ENCODE assay signal across 9 cellular contexts in genomic region chr3:122890077-122890484, GRCh38.
DNase-seq lines count a peak whose midpoint lies in the region; TF ChIP-seq lines count a peak whose summit lies in the region.
"Had no signal": no experiment of that assay in that cellular context is flagged by ENCODE, and none has a peak within 500 bp of the region (broad histone marks: within the 10 kb centered on the region; RNA-seq: fewer than 3 reads in every experiment).

No MANE protein-coding gene starts in this region.

- H2AFZ ChIP-seq in smooth muscle cell (ENCODE audit: low read depth), result no peak overlapping the region

- H3K36me3 ChIP-seq in smooth muscle cell (ENCODE audit: low read depth), result no peaks in the 10 kb centered on the region

- H3K27me3 ChIP-seq in smooth muscle cell (ENCODE audit: low read depth), result peaks cover 2% of the 10 kb centered on the region

- H3F3A ChIP-seq in smooth muscle cell (ENCODE audit: low read depth), result no peaks in the 10 kb centered on the region

- no peaks in the 10 kb centered on the region for H3K79me2 ChIP-seq in smooth muscle cell (ENCODE audit: low read depth)

- WGBS in smooth muscle cell (ENCODE audit: low lambda C conversion rate), result 38% methylated on average over 4 of the region's 4 CpGs

- DNase-seq in activated T-cell treated with anti-CD3 and anti-CD28 coated beads for 48 hours (ENCODE audit: low read depth) (peak; percentile 7), activated T-cell treated with anti-CD3 and anti-CD28 coated beads for 4 hours (no peak), HPDE6-E6E7 (ENCODE audit: extremely low spot score) (peak; percentile 95), dedifferentiated amniotic fluid mesenchymal stem cell (ENCODE audit: extremely low spot score) (peak; percentile 59), middle frontal gyrus (ENCODE audit: extremely low spot score, low spot score) (peak; percentile 52), smooth muscle cell (lab: John Stamatoyannopoulos, UW; ENCODE audit: unreplicated experiment) (no peak), NCI-H2227 (lab: John Stamatoyannopoulos, UW; ENCODE audit: unreplicated experiment) (no peak), NK-92 (lab: John Stamatoyannopoulos, UW; ENCODE audit: unreplicated experiment) (no peak)

- H3K4me1 ChIP-seq in smooth muscle cell (ENCODE audit: low read depth), result peaks cover 10% of the 10 kb centered on the region

- TF ChIP-seq CTCF in smooth muscle cell (IDR thresholded peaks at IDR 0.05; ENCODE audit: borderline replicate concordance, insufficient read depth, poor library complexity, severe bottlenecking), result no peak

- no peak overlapping the region for H3K9ac ChIP-seq in smooth muscle cell (ENCODE audit: low read depth)

- H3K4me3 ChIP-seq in smooth muscle cell, result no peak overlapping the region
- H3K4me3 ChIP-seq: skin epidermis had no signal

- no peak overlapping the region for H3K27ac ChIP-seq in smooth muscle cell (ENCODE audit: low read depth)
- H3K27ac ChIP-seq: skin epidermis had no signal

- no peaks in the 10 kb centered on the region for H3K9me3 ChIP-seq in smooth muscle cell (replicated peaks; ENCODE audit: low read depth)

- H4K20me1 ChIP-seq in smooth muscle cell (ENCODE audit: low read depth), result no peaks in the 10 kb centered on the region

- no peak overlapping the region for H3K4me2 ChIP-seq in smooth muscle cell

Comparison
In these comparisons a context has a peak if more than half of its experiments do, and no peak if none do; other contexts are left out.
1. DNase-seq: peak in activated T-cell treated with anti-CD3 and anti-CD28 coated beads for 48 hours (single experiment), HPDE6-E6E7 (single experiment), dedifferentiated amniotic fluid mesenchymal stem cell (single experiment) and middle frontal gyrus (single experiment); none in activated T-cell treated with anti-CD3 and anti-CD28 coated beads for 4 hours (single experiment), smooth muscle cell (single experiment), NCI-H2227 (single experiment) and NK-92 (single experiment).